24 cellular contexts compared by ENCODE assay signal in the genomic region with DNA sequence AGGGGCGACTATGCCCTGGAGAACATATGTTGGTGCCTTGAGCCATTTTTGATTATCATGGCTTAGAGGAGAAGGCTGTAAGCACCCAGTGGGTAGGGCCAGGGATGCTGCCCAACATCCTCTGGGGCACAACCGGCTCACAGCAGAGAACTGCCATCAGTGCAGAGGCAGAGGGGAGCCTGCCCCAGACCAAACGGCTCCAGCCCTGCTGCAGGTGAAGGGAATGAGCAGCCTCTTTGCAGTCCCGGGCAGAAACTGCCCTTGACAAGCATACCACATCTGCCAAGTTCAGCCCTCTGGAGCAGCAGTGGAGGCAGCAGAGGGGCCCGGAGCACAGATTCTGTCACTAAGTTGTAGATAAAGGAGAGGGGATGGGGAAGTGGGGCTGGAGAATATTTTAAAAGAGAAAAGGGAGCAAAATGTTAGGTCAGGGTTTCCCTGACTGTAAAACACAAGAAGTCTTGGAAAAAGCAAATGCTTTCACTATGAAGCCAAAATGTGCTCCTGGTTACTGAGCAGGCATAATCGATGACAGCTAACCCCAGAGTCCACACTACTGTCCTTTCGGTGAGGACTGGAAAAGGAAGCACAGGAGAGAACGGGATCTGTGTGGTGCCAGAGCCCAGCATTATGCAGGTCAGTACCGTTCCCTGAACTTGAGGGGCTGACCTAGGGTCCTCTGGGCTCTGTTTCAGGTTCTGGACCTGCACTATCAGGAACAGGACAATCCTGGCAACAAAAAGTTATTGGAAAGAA.
DNase-seq lines count a peak whose midpoint lies in the region; ATAC-seq and TF ChIP-seq lines count a peak whose summit lies in the region.
"Had no signal": no experiment of that assay in that cellular context is flagged by ENCODE, and none has a peak within 500 bp of the region (broad histone marks: within the 10 kb centered on the region; RNA-seq: fewer than 3 reads in every experiment).

No MANE protein-coding gene starts in this region.

- H3K27me3 Mint-ChIP-seq in T-helper 2 cell treated with Interferon-gamma antibody and Interleukin-4, amounts not matched to agents 5 μg/mL and 100 μg/mL, for 36 hours (ENCODE audit: low read depth), result no peaks in the 10 kb centered on the region
- no peaks in the 10 kb centered on the region for H3K27me3 Mint-ChIP-seq in naive thymus-derived CD4-positive, alpha-beta T cell

- CTCF ChIA-PET in naive thymus-derived CD4-positive, alpha-beta T cell (lab: Charles Lee), result no interaction called here

- H3K27me3 ChIP-seq in BLaER1 treated with 17β-estradiol and CSF1 and Interleukin-3, amounts not matched to agents 10 nM and 100 nM, result no peaks in the 10 kb centered on the region
- H3K27me3 ChIP-seq in naive thymus-derived CD4-positive, alpha-beta T cell (ENCODE audit: control insufficient read depth in 2 of 2, insufficient read depth in 2 of 2, low read length in 2 of 2), result no peaks in the 10 kb centered on the region
- H3K27me3 ChIP-seq in gastrocnemius medialis, result no peaks in the 10 kb centered on the region
- H3K27me3 ChIP-seq in vagina, result no peaks in the 10 kb centered on the region
- H3K27me3 ChIP-seq: adrenal gland, SJSA1 had no signal

- H3K9me3 ChIP-seq in BLaER1 treated with 17β-estradiol and CSF1 and Interleukin-3, amounts not matched to agents 10 nM and 100 nM (replicated peaks in 1 of 11), result no peaks in the 10 kb centered on the region
- H3K9me3 ChIP-seq in naive thymus-derived CD4-positive, alpha-beta T cell (ENCODE audit: control insufficient read depth in 2 of 3, low read length in 3 of 3), result no peaks in the 10 kb centered on the region
- no peaks in the 10 kb centered on the region for H3K9me3 ChIP-seq in gastrocnemius medialis
- no peaks in the 10 kb centered on the region for H3K9me3 ChIP-seq in vagina
- H3K9me3 ChIP-seq: adrenal gland, prostate gland, SJSA1, thoracic aorta had no signal

- H3K4me2 ChIP-seq in BLaER1 treated with 17β-estradiol and CSF1 and Interleukin-3, amounts not matched to agents 10 nM and 100 nM, result peak overlapping the region; percentile 16 to 70 (median 45); a peak in 19 of 22 replicates
- H3K4me2 ChIP-seq: smooth muscle cell had no signal

- POLR2A ChIA-PET in naive thymus-derived CD4-positive, alpha-beta T cell (lab: Charles Lee), result no interaction called here

- H3K4me3 Mint-ChIP-seq in T-helper 2 cell treated with Interferon-gamma antibody and Interleukin-4, amounts not matched to agents 5 μg/mL and 100 μg/mL, for 36 hours, result peak overlapping the region; percentile 63
- peak overlapping the region in 8 of 10 donors; percentile 20 to 80 (median 45) for H3K4me3 Mint-ChIP-seq in naive thymus-derived CD4-positive, alpha-beta T cell

- peaks cover 57 to 99% (median 94%) of the 10 kb centered on the region in 11 experiments for H3K36me3 ChIP-seq in BLaER1 treated with 17β-estradiol and CSF1 and Interleukin-3, amounts not matched to agents 10 nM and 100 nM
- H3K36me3 ChIP-seq in naive thymus-derived CD4-positive, alpha-beta T cell (ENCODE audit: control insufficient read depth in 2 of 3, insufficient read depth in 3 of 3, low read length in 3 of 3), result peaks cover 0 to 24% (median 0%) of the 10 kb centered on the region in 3 experiments
- H3K36me3 ChIP-seq in gastrocnemius medialis (no peaks in the 10 kb centered on the region), vagina (peaks cover 0 to 13% of the 10 kb centered on the region in 2 donors)
- H3K36me3 ChIP-seq: adrenal gland, prostate gland, thoracic aorta had no signal

- in situ Hi-C loops in gastrocnemius medialis (cut with MboI; ENCODE audit: low sequenced_read_pairs in 4 of 4), result no loop called here

- TF ChIP-seq POLR2A in gastrocnemius medialis (IDR thresholded peaks at IDR 0.05), result no peak
- no peak for TF ChIP-seq POLR2A in vagina (IDR thresholded peaks at IDR 0.05)

- H3K9me3 Mint-ChIP-seq in T-helper 2 cell treated with Interferon-gamma antibody and Interleukin-4, amounts not matched to agents 5 μg/mL and 100 μg/mL, for 36 hours, result no peaks in the 10 kb centered on the region
- peaks cover 0 to 6% of the 10 kb centered on the region in 2 donors for H3K9me3 Mint-ChIP-seq in activated naive CD4-positive, alpha-beta T cell treated with anti-CD3 and anti-CD28 coated beads, Interleukin-2, amount 50 U/mL, for 72 hours
- peaks cover 0 to 2% (median 0%) of the 10 kb centered on the region in 11 donors for H3K9me3 Mint-ChIP-seq in naive thymus-derived CD4-positive, alpha-beta T cell

- H3K4me1 Mint-ChIP-seq in T-helper 2 cell treated with Interferon-gamma antibody and Interleukin-4, amounts not matched to agents 5 μg/mL and 100 μg/mL, for 36 hours (ENCODE audit: low read depth), result peaks cover 67% of the 10 kb centered on the region
- H3K4me1 Mint-ChIP-seq in naive thymus-derived CD4-positive, alpha-beta T cell, result peaks cover 72 to 95% (median 88%) of the 10 kb centered on the region in 7 donors

- no peak overlapping the region for H3K4me3 ChIP-seq in BLaER1 treated with 17β-estradiol and CSF1 and Interleukin-3, amounts not matched to agents 10 nM and 100 nM
- H3K4me3 ChIP-seq in naive thymus-derived CD4-positive, alpha-beta T cell (ENCODE audit: low read length), result no peak overlapping the region
- no peak overlapping the region for H3K4me3 ChIP-seq in gastrocnemius medialis
- H3K4me3 ChIP-seq in vagina, result no peak overlapping the region
- H3K4me3 ChIP-seq: adrenal gland, lung, prostate gland, SJSA1, smooth muscle cell, thoracic aorta had no signal

- peaks cover 56% of the 10 kb centered on the region for H3K36me3 Mint-ChIP-seq in T-helper 2 cell treated with Interferon-gamma antibody and Interleukin-4, amounts not matched to agents 5 μg/mL and 100 μg/mL, for 36 hours (ENCODE audit: low read depth)
- H3K36me3 Mint-ChIP-seq in activated naive CD4-positive, alpha-beta T cell treated with anti-CD3 and anti-CD28 coated beads, Interleukin-2, amount 50 U/mL, for 72 hours, result peaks cover 8 to 48% of the 10 kb centered on the region in 2 donors
- H3K36me3 Mint-ChIP-seq in naive thymus-derived CD4-positive, alpha-beta T cell, result peaks cover 7 to 56% (median 48%) of the 10 kb centered on the region in 5 donors

- intact Hi-C loops in naive thymus-derived CD4-positive, alpha-beta T cell (cut with micrococcal nuclease), result no loop called here
- intact Hi-C loops in gastrocnemius medialis (cut with DNase I; ENCODE audit: low total_unique reads) (no loop called here), vagina (cut with DNase I) (no loop called here)

- peaks cover 98 to 100% (median 100%) of the 10 kb centered on the region in 11 experiments for H4K20me1 ChIP-seq in BLaER1 treated with 17β-estradiol and CSF1 and Interleukin-3, amounts not matched to agents 10 nM and 100 nM

- TF ChIP-seq CTCF in gastrocnemius medialis (IDR thresholded peaks at IDR 0.05 in 4 of 5, conservative IDR thresholded peaks at IDR 0.05 in 1 of 5), result no peak
- TF ChIP-seq CTCF in vagina (IDR thresholded peaks at IDR 0.05), result no peak

- peak overlapping the region in 2 of 11 experiments; percentile 2 to 25; a peak in 1 of 22 replicates for H3K27ac ChIP-seq in BLaER1 treated with 17β-estradiol and CSF1 and Interleukin-3, amounts not matched to agents 10 nM and 100 nM
- peak overlapping the region; percentile 14 for H3K27ac ChIP-seq in naive thymus-derived CD4-positive, alpha-beta T cell (ENCODE audit: low read depth, low read length)
- H3K27ac ChIP-seq in gastrocnemius medialis, result no peak overlapping the region
- no peak overlapping the region for H3K27ac ChIP-seq in vagina
- H3K27ac ChIP-seq: adrenal gland, prostate gland, SJSA1, thoracic aorta had no signal

- DNase-seq in T-helper 2 cell treated with Interferon-gamma antibody and Interleukin-4, amounts not matched to agents 5 μg/mL and 100 μg/mL, for 36 hours (ENCODE audit: low spot score), result no peak
- DNase-seq in T-helper 2 cell (no peak), gastrocnemius medialis (no peak), vagina (ENCODE audit: extremely low spot score in 2 of 2) (no peak), kidney tubule cell (ENCODE audit: low spot score) (no peak)
- no peak for DNase-seq in activated naive CD4-positive, alpha-beta T cell treated with anti-CD3 and anti-CD28 coated beads, Interleukin-2, amount 50 U/mL, for 72 hours (ENCODE audit: low spot score in 2 of 2)
- DNase-seq in naive thymus-derived CD4-positive, alpha-beta T cell, result no peak
- DNase-seq: 8988T; activated CD4-positive, CD25-positive, alpha-beta regulatory T cell treated with anti-CD3 and anti-CD28 coated beads, Interleukin-2, amount 50 U/mL, for 72 hours; activated CD8-positive, alpha-beta memory T cell treated with anti-CD3 and anti-CD28 coated beads, Interleukin-2, amount 50 U/mL, for 48 hours; adrenal gland; C1 segment of cervical spinal cord; central memory CD4-positive, alpha-beta T cell; DMS53; NCI-H1092; NCI-H2081; NCI-H524; stimulated activated CD4-positive, alpha-beta T cell treated with anti-CD3 and anti-CD28 coated beads, Interleukin-4, amount 100 ng/mL, for 4 hours had no signal

- peak overlapping the region in 6 of 11 experiments; percentile 1 to 40 (median 3); a peak in 5 of 22 replicates for H3K9ac ChIP-seq in BLaER1 treated with 17β-estradiol and CSF1 and Interleukin-3, amounts not matched to agents 10 nM and 100 nM

- no peak for ATAC-seq in activated naive CD4-positive, alpha-beta T cell treated with anti-CD3 and anti-CD28 coated beads, Interleukin-2, amount 50 U/mL, for 72 hours
- no peak for ATAC-seq in naive thymus-derived CD4-positive, alpha-beta T cell
- ATAC-seq in gastrocnemius medialis, result no peak

- peak overlapping the region; percentile 85 for H3K27ac Mint-ChIP-seq in T-helper 2 cell treated with Interferon-gamma antibody and Interleukin-4, amounts not matched to agents 5 μg/mL and 100 μg/mL, for 36 hours
- peak overlapping the region; percentile 24 to 72 for H3K27ac Mint-ChIP-seq in activated naive CD4-positive, alpha-beta T cell treated with anti-CD3 and anti-CD28 coated beads, Interleukin-2, amount 50 U/mL, for 72 hours
- H3K27ac Mint-ChIP-seq in naive thymus-derived CD4-positive, alpha-beta T cell, result peak overlapping the region; percentile 28 to 92 (median 69)

- H3K4me1 ChIP-seq in BLaER1 treated with 17β-estradiol and CSF1 and Interleukin-3, amounts not matched to agents 10 nM and 100 nM, result peaks cover 22 to 72% (median 41%) of the 10 kb centered on the region in 10 experiments
- H3K4me1 ChIP-seq in naive thymus-derived CD4-positive, alpha-beta T cell (ENCODE audit: control insufficient read depth in 2 of 2, insufficient read depth in 2 of 2, low read length in 2 of 2), result peaks cover 28 to 37% of the 10 kb centered on the region in 2 donors
- H3K4me1 ChIP-seq in gastrocnemius medialis, result peaks cover 52 to 65% of the 10 kb centered on the region in 2 donors
- peaks cover 66% of the 10 kb centered on the region for H3K4me1 ChIP-seq in vagina
- H3K4me1 ChIP-seq: prostate gland, SJSA1 had no signal
